16 cellular contexts compared by ENCODE assay signal in the genomic region with DNA sequence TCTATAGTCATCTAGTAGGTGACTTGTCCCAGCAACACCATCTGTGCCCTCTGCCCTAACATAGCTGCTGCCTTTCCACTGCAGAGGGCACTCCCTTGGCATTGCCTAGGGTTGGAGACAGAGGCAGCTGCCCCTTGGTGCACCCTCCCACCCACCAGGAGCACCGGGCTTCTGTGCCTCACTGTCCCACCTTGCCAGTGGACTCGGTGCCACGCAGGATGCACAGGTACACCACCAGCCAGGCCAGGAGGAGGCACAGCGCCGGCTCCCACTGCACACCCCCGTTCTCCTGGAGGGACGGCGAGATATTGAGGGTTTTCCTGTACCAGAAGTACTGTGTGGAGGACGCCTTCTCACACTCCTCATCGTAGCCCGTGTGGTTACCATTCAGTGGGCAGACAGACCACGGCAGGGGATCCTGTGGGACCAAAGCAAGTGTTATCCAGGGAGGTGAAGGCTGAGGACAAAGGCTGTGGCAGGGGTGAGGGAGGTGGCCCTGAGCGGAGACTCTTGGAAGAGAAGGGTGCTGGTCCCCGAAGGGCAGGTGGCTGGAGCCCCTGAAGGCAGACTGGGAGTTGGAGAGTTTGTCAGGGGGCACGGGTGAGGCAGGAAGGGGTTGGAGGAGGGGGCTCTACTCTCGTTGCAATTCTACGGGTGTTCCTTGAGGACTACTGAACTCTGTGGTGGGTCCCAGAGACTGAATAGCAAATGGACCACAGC. TPM values are rescaled to one million over a fixed set of nuclear protein-coding genes. Genes with fewer than 3 reads are reported as not detected.
DNase-seq lines count a peak whose midpoint lies in the region; ATAC-seq, FAIRE-seq and TF ChIP-seq lines count a peak whose summit lies in the region.
"Had no signal": no experiment of that assay in that cellular context is flagged by ENCODE, and none has a peak within 500 bp of the region (broad histone marks: within the 10 kb centered on the region; RNA-seq: fewer than 3 reads in every experiment).

No MANE protein-coding gene starts in this region.

- H3K9me3 Mint-ChIP-seq in endodermal cell = no peaks in the 10 kb centered on the region
- H3K9me3 Mint-ChIP-seq in osteocyte (ENCODE audit: unreplicated experiment) = no peaks in the 10 kb centered on the region
- H3K9me3 Mint-ChIP-seq: CD4-positive, CD25-positive, alpha-beta regulatory T cell; GM23338; IgD-negative memory B cell had no signal

- no peaks in the 10 kb centered on the region for H3K9me3 ChIP-seq in Peyer's patch
- H3K9me3 ChIP-seq in endodermal cell (ENCODE audit: control insufficient read depth, low read length) = no peaks in the 10 kb centered on the region
- H3K9me3 ChIP-seq: BLaER1 treated with 17β-estradiol and CSF1 and Interleukin-3, amounts not matched to agents 10 nM and 100 nM had no signal

- ATAC-seq in HG03521 (IDR thresholded peaks at IDR 0.05; ENCODE audit: unreplicated experiment) (no peak), HG03097 (IDR thresholded peaks at IDR 0.05; ENCODE audit: low FRiP score, unreplicated experiment) (no peak)
- ATAC-seq: GM23338 had no signal

- H3K36me3 ChIP-seq in Peyer's patch (no peaks in the 10 kb centered on the region), endodermal cell (ENCODE audit: control insufficient read depth, insufficient read depth, low read length) (no peaks in the 10 kb centered on the region)
- H3K36me3 ChIP-seq: BLaER1 treated with 17β-estradiol and CSF1 and Interleukin-3, amounts not matched to agents 10 nM and 100 nM had no signal

- H3K36me3 Mint-ChIP-seq in endodermal cell (ENCODE audit: low read depth) (no peaks in the 10 kb centered on the region), osteocyte (ENCODE audit: unreplicated experiment) (no peaks in the 10 kb centered on the region)
- H3K36me3 Mint-ChIP-seq: CD4-positive, CD25-positive, alpha-beta regulatory T cell; IgD-negative memory B cell had no signal

- H3K27me3 Mint-ChIP-seq in endodermal cell (ENCODE audit: insufficient read depth) = peaks cover 24% of the 10 kb centered on the region
- peaks cover 41% of the 10 kb centered on the region for H3K27me3 Mint-ChIP-seq in osteocyte (ENCODE audit: unreplicated experiment)

- peak in 2 of 3 donors; percentile 44 to 48 for DNase-seq in Peyer's patch
- DNase-seq in endodermal cell = peak; percentile 29
- peak; percentile 77 for DNase-seq in osteocyte (ENCODE audit: extremely low spot score, unreplicated experiment)
- DNase-seq in urothelium cell line (ENCODE audit: low spot score) = no peak
- DNase-seq in kidney tubule cell (ENCODE audit: low spot score) = no peak
- DNase-seq: ACHN; CD4-positive, CD25-positive, alpha-beta regulatory T cell; H7 had no signal

- WGBS in endodermal cell (ENCODE audit: insufficient coverage in 1 of 2, insufficient read length in 1 of 2), 2 experiments = 93 to 96% methylated on average over 12 to 17 of the region's 17 CpGs

- H3K27me3 ChIP-seq in Peyer's patch = no peaks in the 10 kb centered on the region
- H3K27me3 ChIP-seq in endodermal cell (ENCODE audit: control insufficient read depth, insufficient read depth, low read length, poor library complexity, severe bottlenecking) = no peaks in the 10 kb centered on the region
- H3K27me3 ChIP-seq: BLaER1 treated with 17β-estradiol and CSF1 and Interleukin-3, amounts not matched to agents 10 nM and 100 nM had no signal

- H3K4me3 ChIP-seq in Peyer's patch (no peak overlapping the region), endodermal cell (ENCODE audit: low read length) (no peak overlapping the region)
- H3K4me3 ChIP-seq: BLaER1 treated with 17β-estradiol and CSF1 and Interleukin-3, amounts not matched to agents 10 nM and 100 nM; GM23338 had no signal

- H3K4me3 Mint-ChIP-seq in endodermal cell = no peak overlapping the region
- no peak overlapping the region for H3K4me3 Mint-ChIP-seq in osteocyte (ENCODE audit: unreplicated experiment)
- H3K4me3 Mint-ChIP-seq: CD4-positive, CD25-positive, alpha-beta regulatory T cell; GM23338 had no signal

- no peak overlapping the region for H3K27ac Mint-ChIP-seq in endodermal cell
- H3K27ac Mint-ChIP-seq in osteocyte (ENCODE audit: unreplicated experiment) = no peak overlapping the region
- H3K27ac Mint-ChIP-seq: GM23338, IgD-negative memory B cell had no signal

- no peak for TF ChIP-seq POLR2A in Peyer's patch (IDR thresholded peaks at IDR 0.05)

- peak; percentile 40 for FAIRE-seq in urothelium cell line (lab: Jason Lieb, UNC)
- FAIRE-seq: GM12891 had no signal

- H3K9ac ChIP-seq in endodermal cell (ENCODE audit: extremely low read depth, low read length, poor library complexity, severe bottlenecking) = no peak overlapping the region
- H3K9ac ChIP-seq: BLaER1 treated with 17β-estradiol and CSF1 and Interleukin-3, amounts not matched to agents 10 nM and 100 nM had no signal

- H3K4me1 ChIP-seq in Peyer's patch (peaks cover 0 to 55% (median 0%) of the 10 kb centered on the region in 4 donors), endodermal cell (ENCODE audit: control insufficient read depth, insufficient read depth, low read length) (no peaks in the 10 kb centered on the region)

- no peak for TF ChIP-seq CTCF in Peyer's patch (IDR thresholded peaks at IDR 0.05)
- TF ChIP-seq CTCF in endodermal cell (conservative IDR thresholded peaks at IDR 0.05) = no peak
- TF ChIP-seq CTCF in osteocyte (IDR thresholded peaks at IDR 0.05) = no peak

- H3K4me1 Mint-ChIP-seq in endodermal cell (peaks cover 21% of the 10 kb centered on the region), osteocyte (ENCODE audit: unreplicated experiment) (no peaks in the 10 kb centered on the region)
- H3K4me1 Mint-ChIP-seq: IgD-negative memory B cell had no signal

- H3K27ac ChIP-seq in Peyer's patch = peak overlapping the region in 3 of 4 donors; percentile 36 to 81 (median 73)
- no peak overlapping the region for H3K27ac ChIP-seq in endodermal cell (ENCODE audit: low read depth, low read length)
- H3K27ac ChIP-seq: BLaER1 treated with 17β-estradiol and CSF1 and Interleukin-3, amounts not matched to agents 10 nM and 100 nM had no signal

RNA-seq across cellular contexts. Expression of gene SLC6A20, which starts 20.6 kb away (rescaled TPM):
- total RNA-seq in Peyer's patch (100 to 1,000 TPM in 1 of 4 donors, 10 to 100 TPM in 2, not detected in 1; 62.9 to 106 (median 88.3) TPM), endodermal cell (1 to 10 TPM in 1 of 2 donors, under 1 TPM in 1; 0.29 to 1.5 TPM), osteocyte (not detected in 2 replicates)
- polyA plus RNA-seq in endodermal cell (2013, experiment 1 of 2) = 0.18 TPM
- 0.46 TPM for polyA plus RNA-seq in endodermal cell (2013, experiment 2 of 2)
- total RNA-seq: A172; CD4-positive, CD25-positive, alpha-beta regulatory T cell; HT1080 had no signal

Comparison
In these comparisons a context has a peak if more than half of its experiments do, and no peak if none do; other contexts are left out.
1. DNase-seq: peak in Peyer's patch (2 of 3), endodermal cell (single experiment) and osteocyte (single experiment); none in urothelium cell line (single experiment) and kidney tubule cell (single experiment).